1 cellular context compared by ENCODE assay signal in the genomic region with DNA sequence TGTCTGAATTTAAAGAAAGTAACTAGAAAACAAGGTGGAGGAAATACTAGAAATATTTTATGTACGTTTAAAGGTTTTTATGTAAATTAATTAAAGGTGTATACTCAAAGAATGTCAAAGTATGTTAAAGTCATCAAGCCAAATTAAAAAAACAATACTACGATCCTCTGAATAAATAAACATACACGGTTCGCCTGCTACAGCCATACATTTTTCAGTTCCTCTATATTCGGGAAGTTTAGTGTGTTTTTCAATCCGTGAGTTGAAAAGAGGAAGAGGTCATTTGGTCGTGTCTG.
A peak's percentile ranks its signal among the peaks of the same experiment; 100 is the strongest.
TF ChIP-seq lines count a peak whose summit lies in the region.

No MANE protein-coding gene starts in this region.

TF ChIP-seq in GM12878, 131 proteins besides CTCF, POLR2A, EP300 and RAD21 (continued from another document):
- no peak for TF ChIP-seq TCF12 (IDR thresholded peaks at IDR 0.05; ENCODE audit: low read depth, low read length)
- no peak for TF ChIP-seq EZH2 (IDR thresholded peaks at IDR 0.05; ENCODE audit: borderline replicate concordance, control insufficient read depth, low read depth, low read length)
- TF ChIP-seq SMARCA5 (IDR thresholded peaks at IDR 0.05): no peak
- TF ChIP-seq GATAD2B (conservative IDR thresholded peaks at IDR 0.05; ENCODE audit: low read depth): no peak
- TF ChIP-seq TAF1 (IDR thresholded peaks at IDR 0.05; ENCODE audit: borderline replicate concordance, low read depth, low read length): no peak
- no peak for TF ChIP-seq NBN (IDR thresholded peaks at IDR 0.05)
- no peak for TF ChIP-seq YBX1 (IDR thresholded peaks at IDR 0.05)
- TF ChIP-seq ZNF622 (IDR thresholded peaks at IDR 0.05): no peak
- no peak for TF ChIP-seq TCF3 (IDR thresholded peaks at IDR 0.05; ENCODE audit: borderline replicate concordance, insufficient read depth, low read depth, low read length)
- TF ChIP-seq CEBPB (IDR thresholded peaks at IDR 0.05; ENCODE audit: borderline replicate concordance in 1 of 2, low read depth in 2 of 2, low read length in 2 of 2): no peak
- TF ChIP-seq, protein P1, sequence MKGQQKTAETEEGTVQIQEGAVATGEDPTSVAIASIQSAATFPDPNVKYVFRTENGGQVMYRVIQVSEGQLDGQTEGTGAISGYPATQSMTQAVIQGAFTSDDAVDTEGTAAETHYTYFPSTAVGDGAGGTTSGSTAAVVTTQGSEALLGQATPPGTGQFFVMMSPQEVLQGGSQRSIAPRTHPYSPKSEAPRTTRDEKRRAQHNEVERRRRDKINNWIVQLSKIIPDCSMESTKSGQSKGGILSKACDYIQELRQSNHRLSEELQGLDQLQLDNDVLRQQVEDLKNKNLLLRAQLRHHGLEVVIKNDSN (IDR thresholded peaks at IDR 0.05; ENCODE audit: borderline replicate concordance, extremely low read length, insufficient read depth, low read depth, low read length): no peak
- peak; percentile 90 for TF ChIP-seq IKZF2 (IDR thresholded peaks at IDR 0.05)
- TF ChIP-seq CREM (IDR thresholded peaks at IDR 0.05; ENCODE audit: low read depth): no peak
- no peak for TF ChIP-seq NFXL1 (IDR thresholded peaks at IDR 0.05; ENCODE audit: borderline replicate concordance)
- no peak for TF ChIP-seq ATF2 (IDR thresholded peaks at IDR 0.05; ENCODE audit: low read length)
- no peak for TF ChIP-seq LARP7 (IDR thresholded peaks at IDR 0.05)
TF ChIP-seq in GM12878: peak in this region for 14.
